In the genomic region with DNA sequence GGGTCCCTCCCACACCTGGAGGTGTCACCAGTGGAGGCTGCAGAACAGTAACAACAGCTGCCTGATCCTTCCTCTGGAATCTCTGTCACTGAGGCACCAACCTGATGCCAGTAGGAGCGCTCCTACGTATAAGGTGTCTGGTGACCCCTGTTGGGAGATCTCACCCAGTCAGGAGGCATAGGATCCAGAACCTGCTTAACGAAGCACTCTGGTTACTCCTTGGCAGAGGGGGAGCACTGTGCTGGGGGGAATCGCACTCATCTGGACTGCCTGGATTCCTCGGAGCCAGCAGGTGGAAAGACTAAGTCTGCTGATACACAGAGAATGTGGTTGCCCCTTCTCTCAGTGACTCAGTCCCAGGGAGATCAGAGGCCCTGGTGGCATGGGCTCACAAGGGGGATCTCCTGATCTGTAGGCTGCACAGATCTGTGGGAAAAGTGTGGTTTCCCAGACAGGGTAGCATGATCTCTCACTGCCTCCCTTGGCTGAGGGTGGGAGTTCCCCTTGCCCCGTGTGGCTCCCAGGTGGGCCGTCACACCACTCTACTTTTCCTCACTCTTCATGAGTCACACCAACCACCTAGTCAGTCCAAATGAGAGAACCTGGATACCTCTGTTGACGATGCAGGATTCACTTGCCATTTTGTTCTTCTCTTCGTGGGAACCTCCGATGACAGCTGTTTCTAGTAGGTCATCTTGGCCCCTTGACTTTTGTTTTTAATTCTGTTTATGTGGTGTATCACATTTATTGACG, we compare ENCODE assay signal across 12 cellular contexts.
DNase-seq lines count a peak whose midpoint lies in the region; ATAC-seq and TF ChIP-seq lines count a peak whose summit lies in the region.
"Had no signal": no experiment of that assay in that cellular context is flagged by ENCODE, and none has a peak within 500 bp of the region (broad histone marks: within the 10 kb centered on the region; RNA-seq: fewer than 3 reads in every experiment).

No MANE protein-coding gene starts in this region.

- ATAC-seq in GM18520 (IDR thresholded peaks at IDR 0.05; ENCODE audit: unreplicated experiment) (peak; percentile 77), HG02588 (IDR thresholded peaks at IDR 0.05; ENCODE audit: unreplicated experiment) (peak; percentile 81), HG03558 (IDR thresholded peaks at IDR 0.05; ENCODE audit: extremely low read depth, unreplicated experiment) (peak; percentile 58)

- peak; percentile 6 for TF ChIP-seq CTCF in GM10248 (IDR thresholded peaks at IDR 0.05; ENCODE audit: control extremely low read depth, extremely low read depth, low read depth, missing control alignments)

- POLR2A ChIA-PET in GM10248 (lab: Yijun Ruan, JAX) = no interaction called here

- CTCF ChIA-PET in GM10248 (lab: Yijun Ruan, JAX) = no interaction called here

- DNase-seq in GM10248 (ENCODE audit: extremely low spot score) = no peak
- no peak for DNase-seq in glomerular visceral epithelial cell (ENCODE audit: extremely low spot score)
- DNase-seq in inferior parietal cortex (ENCODE audit: extremely low spot score) = no peak
- no peak for DNase-seq in NCI-H2227 treated with DMSO at 0.1 percent for 48 hours (lab: John Stamatoyannopoulos, UW)
- DNase-seq in epidermal melanocyte (ENCODE audit: insufficient read length, low spot score) = no peak
- DNase-seq: activated effector memory CD4-positive, alpha-beta T cell treated with Interleukin-2 at 50 U/mL for 16 hours; C1 segment of cervical spinal cord; hippocampal formation; nephron progenitor cell had no signal
